In the genomic region with DNA sequence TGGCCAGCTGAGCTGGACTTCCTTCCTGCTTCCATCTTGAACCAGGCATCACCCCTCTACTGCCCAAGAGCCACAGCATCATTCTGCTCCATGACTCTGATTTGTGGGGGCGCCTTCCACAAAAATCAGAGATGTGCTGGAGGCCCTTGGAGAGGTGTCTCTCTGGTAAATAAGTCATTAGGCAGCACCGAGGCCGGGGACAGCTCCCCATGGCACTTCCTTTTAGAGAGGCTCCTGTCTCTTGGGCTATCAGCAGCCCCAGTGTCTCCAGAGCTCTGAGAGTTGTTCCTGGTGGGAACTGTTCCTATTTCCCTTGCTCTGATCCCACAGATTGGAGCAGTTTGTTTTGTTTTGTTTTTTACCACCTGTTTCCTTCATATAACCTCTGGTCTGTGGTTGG, we compare ENCODE assay signal across 3 cellular contexts.
A peak's percentile ranks its signal among the peaks of the same experiment; 100 is the strongest.
TF ChIP-seq lines count a peak whose summit lies in the region.

No MANE protein-coding gene starts in this region.

TF ChIP-seq in SK-N-SH, 30 proteins besides CTCF, POLR2A, EP300 and RAD21:
- TF ChIP-seq POLR2AphosphoS5 (IDR thresholded peaks at IDR 0.05; ENCODE audit: low read depth, low read length): no peak
- TF ChIP-seq ELF1 (IDR thresholded peaks at IDR 0.05): no peak
- TF ChIP-seq, protein P1, sequence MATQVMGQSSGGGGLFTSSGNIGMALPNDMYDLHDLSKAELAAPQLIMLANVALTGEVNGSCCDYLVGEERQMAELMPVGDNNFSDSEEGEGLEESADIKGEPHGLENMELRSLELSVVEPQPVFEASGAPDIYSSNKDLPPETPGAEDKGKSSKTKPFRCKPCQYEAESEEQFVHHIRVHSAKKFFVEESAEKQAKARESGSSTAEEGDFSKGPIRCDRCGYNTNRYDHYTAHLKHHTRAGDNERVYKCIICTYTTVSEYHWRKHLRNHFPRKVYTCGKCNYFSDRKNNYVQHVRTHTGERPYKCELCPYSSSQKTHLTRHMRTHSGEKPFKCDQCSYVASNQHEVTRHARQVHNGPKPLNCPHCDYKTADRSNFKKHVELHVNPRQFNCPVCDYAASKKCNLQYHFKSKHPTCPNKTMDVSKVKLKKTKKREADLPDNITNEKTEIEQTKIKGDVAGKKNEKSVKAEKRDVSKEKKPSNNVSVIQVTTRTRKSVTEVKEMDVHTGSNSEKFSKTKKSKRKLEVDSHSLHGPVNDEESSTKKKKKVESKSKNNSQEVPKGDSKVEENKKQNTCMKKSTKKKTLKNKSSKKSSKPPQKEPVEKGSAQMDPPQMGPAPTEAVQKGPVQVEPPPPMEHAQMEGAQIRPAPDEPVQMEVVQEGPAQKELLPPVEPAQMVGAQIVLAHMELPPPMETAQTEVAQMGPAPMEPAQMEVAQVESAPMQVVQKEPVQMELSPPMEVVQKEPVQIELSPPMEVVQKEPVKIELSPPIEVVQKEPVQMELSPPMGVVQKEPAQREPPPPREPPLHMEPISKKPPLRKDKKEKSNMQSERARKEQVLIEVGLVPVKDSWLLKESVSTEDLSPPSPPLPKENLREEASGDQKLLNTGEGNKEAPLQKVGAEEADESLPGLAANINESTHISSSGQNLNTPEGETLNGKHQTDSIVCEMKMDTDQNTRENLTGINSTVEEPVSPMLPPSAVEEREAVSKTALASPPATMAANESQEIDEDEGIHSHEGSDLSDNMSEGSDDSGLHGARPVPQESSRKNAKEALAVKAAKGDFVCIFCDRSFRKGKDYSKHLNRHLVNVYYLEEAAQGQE (IDR thresholded peaks at IDR 0.05; ENCODE audit: low read depth, low read length): peak; percentile 88

TF ChIP-seq in SK-N-SH treated with all-trans-retinoic acid at 6 μM for 48 hours, 23 proteins besides CTCF, POLR2A, EP300 and RAD21:
- TF ChIP-seq, protein P2, sequence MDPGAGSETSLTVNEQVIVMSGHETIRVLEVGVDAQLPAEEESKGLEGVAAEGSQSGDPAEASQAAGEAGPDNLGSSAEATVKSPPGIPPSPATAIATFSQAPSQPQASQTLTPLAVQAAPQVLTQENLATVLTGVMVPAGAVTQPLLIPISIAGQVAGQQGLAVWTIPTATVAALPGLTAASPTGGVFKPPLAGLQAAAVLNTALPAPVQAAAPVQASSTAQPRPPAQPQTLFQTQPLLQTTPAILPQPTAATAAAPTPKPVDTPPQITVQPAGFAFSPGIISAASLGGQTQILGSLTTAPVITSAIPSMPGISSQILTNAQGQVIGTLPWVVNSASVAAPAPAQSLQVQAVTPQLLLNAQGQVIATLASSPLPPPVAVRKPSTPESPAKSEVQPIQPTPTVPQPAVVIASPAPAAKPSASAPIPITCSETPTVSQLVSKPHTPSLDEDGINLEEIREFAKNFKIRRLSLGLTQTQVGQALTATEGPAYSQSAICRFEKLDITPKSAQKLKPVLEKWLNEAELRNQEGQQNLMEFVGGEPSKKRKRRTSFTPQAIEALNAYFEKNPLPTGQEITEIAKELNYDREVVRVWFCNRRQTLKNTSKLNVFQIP (CRISPR knock-in tag; IDR thresholded peaks at IDR 0.05; ENCODE audit: borderline replicate concordance, low read depth): no peak
- TF ChIP-seq ISL1 (CRISPR knock-in tag; IDR thresholded peaks at IDR 0.05) (no peak), BACH2 (CRISPR knock-in tag; IDR thresholded peaks at IDR 0.05; ENCODE audit: borderline replicate concordance) (no peak), ESRRG (CRISPR knock-in tag; IDR thresholded peaks at IDR 0.05) (no peak)
TF ChIP-seq in SK-N-SH treated with all-trans-retinoic acid at 6 μM for 48 hours: peak in this region for 0.

TF ChIP-seq in WTC11, 78 proteins besides CTCF, POLR2A, EP300 and RAD21:
- TF ChIP-seq, protein P3, sequence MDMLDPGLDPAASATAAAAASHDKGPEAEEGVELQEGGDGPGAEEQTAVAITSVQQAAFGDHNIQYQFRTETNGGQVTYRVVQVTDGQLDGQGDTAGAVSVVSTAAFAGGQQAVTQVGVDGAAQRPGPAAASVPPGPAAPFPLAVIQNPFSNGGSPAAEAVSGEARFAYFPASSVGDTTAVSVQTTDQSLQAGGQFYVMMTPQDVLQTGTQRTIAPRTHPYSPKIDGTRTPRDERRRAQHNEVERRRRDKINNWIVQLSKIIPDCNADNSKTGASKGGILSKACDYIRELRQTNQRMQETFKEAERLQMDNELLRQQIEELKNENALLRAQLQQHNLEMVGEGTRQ (CRISPR knock-in tag; IDR thresholded peaks at IDR 0.05): no peak
- TF ChIP-seq, protein P4, sequence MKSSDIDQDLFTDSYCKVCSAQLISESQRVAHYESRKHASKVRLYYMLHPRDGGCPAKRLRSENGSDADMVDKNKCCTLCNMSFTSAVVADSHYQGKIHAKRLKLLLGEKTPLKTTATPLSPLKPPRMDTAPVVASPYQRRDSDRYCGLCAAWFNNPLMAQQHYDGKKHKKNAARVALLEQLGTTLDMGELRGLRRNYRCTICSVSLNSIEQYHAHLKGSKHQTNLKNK (CRISPR knock-in tag; IDR thresholded peaks at IDR 0.05): no peak
- TF ChIP-seq ZNF671 (CRISPR knock-in tag; IDR thresholded peaks at IDR 0.05) (no peak), GABPB1 (CRISPR knock-in tag; IDR thresholded peaks at IDR 0.05) (no peak), MYBL2 (CRISPR knock-in tag; IDR thresholded peaks at IDR 0.05) (no peak), KAT7 (CRISPR knock-in tag; IDR thresholded peaks at IDR 0.05; ENCODE audit: borderline replicate concordance) (no peak), FOXP1 (CRISPR knock-in tag; IDR thresholded peaks at IDR 0.05; ENCODE audit: borderline replicate concordance) (no peak), IRF2 (CRISPR knock-in tag; IDR thresholded peaks at IDR 0.05; ENCODE audit: borderline replicate concordance, low read depth) (no peak), ZNF317 (CRISPR knock-in tag; IDR thresholded peaks at IDR 0.05; ENCODE audit: borderline replicate concordance, low read depth) (no peak), TP53 (CRISPR knock-in tag; IDR thresholded peaks at IDR 0.05) (no peak), GTF2I (CRISPR knock-in tag; conservative IDR thresholded peaks at IDR 0.05) (no peak), PRRX2 (CRISPR knock-in tag; IDR thresholded peaks at IDR 0.05) (no peak)
- TF ChIP-seq, protein P5, sequence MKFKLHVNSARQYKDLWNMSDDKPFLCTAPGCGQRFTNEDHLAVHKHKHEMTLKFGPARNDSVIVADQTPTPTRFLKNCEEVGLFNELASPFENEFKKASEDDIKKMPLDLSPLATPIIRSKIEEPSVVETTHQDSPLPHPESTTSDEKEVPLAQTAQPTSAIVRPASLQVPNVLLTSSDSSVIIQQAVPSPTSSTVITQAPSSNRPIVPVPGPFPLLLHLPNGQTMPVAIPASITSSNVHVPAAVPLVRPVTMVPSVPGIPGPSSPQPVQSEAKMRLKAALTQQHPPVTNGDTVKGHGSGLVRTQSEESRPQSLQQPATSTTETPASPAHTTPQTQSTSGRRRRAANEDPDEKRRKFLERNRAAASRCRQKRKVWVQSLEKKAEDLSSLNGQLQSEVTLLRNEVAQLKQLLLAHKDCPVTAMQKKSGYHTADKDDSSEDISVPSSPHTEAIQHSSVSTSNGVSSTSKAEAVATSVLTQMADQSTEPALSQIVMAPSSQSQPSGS (CRISPR knock-in tag; IDR thresholded peaks at IDR 0.05; ENCODE audit: borderline replicate concordance, low read depth): no peak
- TF ChIP-seq, protein P6, sequence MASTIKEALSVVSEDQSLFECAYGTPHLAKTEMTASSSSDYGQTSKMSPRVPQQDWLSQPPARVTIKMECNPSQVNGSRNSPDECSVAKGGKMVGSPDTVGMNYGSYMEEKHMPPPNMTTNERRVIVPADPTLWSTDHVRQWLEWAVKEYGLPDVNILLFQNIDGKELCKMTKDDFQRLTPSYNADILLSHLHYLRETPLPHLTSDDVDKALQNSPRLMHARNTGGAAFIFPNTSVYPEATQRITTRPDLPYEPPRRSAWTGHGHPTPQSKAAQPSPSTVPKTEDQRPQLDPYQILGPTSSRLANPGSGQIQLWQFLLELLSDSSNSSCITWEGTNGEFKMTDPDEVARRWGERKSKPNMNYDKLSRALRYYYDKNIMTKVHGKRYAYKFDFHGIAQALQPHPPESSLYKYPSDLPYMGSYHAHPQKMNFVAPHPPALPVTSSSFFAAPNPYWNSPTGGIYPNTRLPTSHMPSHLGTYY (CRISPR knock-in tag; IDR thresholded peaks at IDR 0.05): no peak
- TF ChIP-seq, protein P7, sequence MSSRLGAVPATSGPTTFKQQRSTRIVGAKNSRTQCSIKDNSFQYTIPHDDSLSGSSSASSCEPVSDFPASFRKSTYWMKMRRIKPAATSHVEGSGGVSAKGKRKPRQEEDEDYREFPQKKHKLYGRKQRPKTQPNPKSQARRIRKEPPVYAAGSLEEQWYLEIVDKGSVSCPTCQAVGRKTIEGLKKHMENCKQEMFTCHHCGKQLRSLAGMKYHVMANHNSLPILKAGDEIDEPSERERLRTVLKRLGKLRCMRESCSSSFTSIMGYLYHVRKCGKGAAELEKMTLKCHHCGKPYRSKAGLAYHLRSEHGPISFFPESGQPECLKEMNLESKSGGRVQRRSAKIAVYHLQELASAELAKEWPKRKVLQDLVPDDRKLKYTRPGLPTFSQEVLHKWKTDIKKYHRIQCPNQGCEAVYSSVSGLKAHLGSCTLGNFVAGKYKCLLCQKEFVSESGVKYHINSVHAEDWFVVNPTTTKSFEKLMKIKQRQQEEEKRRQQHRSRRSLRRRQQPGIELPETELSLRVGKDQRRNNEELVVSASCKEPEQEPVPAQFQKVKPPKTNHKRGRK (CRISPR knock-in tag; IDR thresholded peaks at IDR 0.05; ENCODE audit: borderline replicate concordance): no peak
- TF ChIP-seq, protein P8, sequence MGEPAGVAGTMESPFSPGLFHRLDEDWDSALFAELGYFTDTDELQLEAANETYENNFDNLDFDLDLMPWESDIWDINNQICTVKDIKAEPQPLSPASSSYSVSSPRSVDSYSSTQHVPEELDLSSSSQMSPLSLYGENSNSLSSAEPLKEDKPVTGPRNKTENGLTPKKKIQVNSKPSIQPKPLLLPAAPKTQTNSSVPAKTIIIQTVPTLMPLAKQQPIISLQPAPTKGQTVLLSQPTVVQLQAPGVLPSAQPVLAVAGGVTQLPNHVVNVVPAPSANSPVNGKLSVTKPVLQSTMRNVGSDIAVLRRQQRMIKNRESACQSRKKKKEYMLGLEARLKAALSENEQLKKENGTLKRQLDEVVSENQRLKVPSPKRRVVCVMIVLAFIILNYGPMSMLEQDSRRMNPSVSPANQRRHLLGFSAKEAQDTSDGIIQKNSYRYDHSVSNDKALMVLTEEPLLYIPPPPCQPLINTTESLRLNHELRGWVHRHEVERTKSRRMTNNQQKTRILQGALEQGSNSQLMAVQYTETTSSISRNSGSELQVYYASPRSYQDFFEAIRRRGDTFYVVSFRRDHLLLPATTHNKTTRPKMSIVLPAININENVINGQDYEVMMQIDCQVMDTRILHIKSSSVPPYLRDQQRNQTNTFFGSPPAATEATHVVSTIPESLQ (CRISPR knock-in tag; IDR thresholded peaks at IDR 0.05): no peak
